Comparison of ENCODE assay signal across 13 cellular contexts in genomic region chr3:48435223-48435595, GRCh38. TPM values are rescaled to one million over a fixed set of nuclear protein-coding genes. Genes with fewer than 3 reads are reported as not detected.
DNase-seq lines count a peak whose midpoint lies in the region; ATAC-seq and TF ChIP-seq lines count a peak whose summit lies in the region.
"Had no signal": no experiment of that assay in that cellular context is flagged by ENCODE, and none has a peak within 500 bp of the region (broad histone marks: within the 10 kb centered on the region; RNA-seq: fewer than 3 reads in every experiment).

No MANE protein-coding gene starts in this region.

- H2AK5ac ChIP-seq in trophoblast cell (ENCODE audit: low read length) = no peak overlapping the region

- H3K79me2 ChIP-seq in trophoblast cell (ENCODE audit: control insufficient read depth, insufficient read depth, low read length, poor library complexity) = peaks cover 1% of the 10 kb centered on the region

- no peak for ATAC-seq in Right ventricle myocardium superior (ENCODE audit: poor library complexity)
- no peak for ATAC-seq in upper lobe of right lung
- no peak for ATAC-seq in HG02852 (IDR thresholded peaks at IDR 0.05; ENCODE audit: unreplicated experiment)

- H3K18ac ChIP-seq in trophoblast cell (ENCODE audit: low read length) = no peak overlapping the region

- no peak for TF ChIP-seq EP300 in esophagus muscularis mucosa (IDR thresholded peaks at IDR 0.05)

- H3K14ac ChIP-seq in trophoblast cell (ENCODE audit: low read length) = no peak overlapping the region

- H2BK12ac ChIP-seq in trophoblast cell (ENCODE audit: low read length) = peak overlapping the region; percentile 45

- peak overlapping the region; percentile 57 for H3K27ac ChIP-seq in left ventricle myocardium inferior (replicated peaks)
- peak overlapping the region; percentile 93 to 99 (median 98) for H3K27ac ChIP-seq in esophagus muscularis mucosa (replicated peaks in 1 of 4)
- H3K27ac ChIP-seq in trophoblast cell (ENCODE audit: low read depth, low read length) = no peak overlapping the region
- H3K27ac ChIP-seq in upper lobe of right lung = peak overlapping the region; percentile 70
- H3K27ac ChIP-seq: gastrocnemius medialis, SK-N-MC had no signal

- H3K27me3 ChIP-seq in left ventricle myocardium inferior (ENCODE audit: low read depth) = no peaks in the 10 kb centered on the region
- H3K27me3 ChIP-seq in esophagus muscularis mucosa = no peaks in the 10 kb centered on the region
- H3K27me3 ChIP-seq in trophoblast cell (ENCODE audit: insufficient read depth, low read length) = no peaks in the 10 kb centered on the region
- H3K27me3 ChIP-seq in upper lobe of right lung = no peaks in the 10 kb centered on the region
- H3K27me3 ChIP-seq: gastrocnemius medialis had no signal

- no peak overlapping the region for H4K8ac ChIP-seq in trophoblast cell (ENCODE audit: low read depth, low read length)

- peaks cover 9% of the 10 kb centered on the region for H3K79me1 ChIP-seq in trophoblast cell (ENCODE audit: low read length)

- no peak overlapping the region for H3K9ac ChIP-seq in trophoblast cell (ENCODE audit: low read length)

- no peak overlapping the region for H3K4me2 ChIP-seq in trophoblast cell (ENCODE audit: low read length)

- H2BK120ac ChIP-seq in trophoblast cell (ENCODE audit: insufficient read depth, low read length, poor library complexity) = no peak overlapping the region

- DNase-seq in left ventricle myocardium inferior (no peak), Right ventricle myocardium superior (no peak), esophagus muscularis mucosa (ENCODE audit: extremely low spot score) (no peak), trophoblast cell (no peak), upper lobe of right lung (no peak), SIG-M5 treated with dmso at 0.1 percent for 504 hours (lab: John Stamatoyannopoulos, UW; ENCODE audit: unreplicated experiment) (no peak), anterior cingulate cortex (lab: John Stamatoyannopoulos, UW) (no peak)
- DNase-seq: activated CD4-positive, alpha-beta T cell treated with anti-CD3 and anti-CD28 coated beads, Interleukin-2, amount 10 ng/mL, durations not matched to agents 24 days and 14 days; gastrocnemius medialis; stimulated activated CD4-positive, alpha-beta T cell treated with anti-CD3 and anti-CD28 coated beads, Interleukin-1b, Interleukin-23, amount 100 ng/mL, for 48 hours had no signal

- no peak overlapping the region for H3K23ac ChIP-seq in trophoblast cell (ENCODE audit: low read length)

- peaks cover 34% of the 10 kb centered on the region for H3K4me1 ChIP-seq in left ventricle myocardium inferior
- peaks cover 40 to 70% (median 67%) of the 10 kb centered on the region in 4 donors for H3K4me1 ChIP-seq in esophagus muscularis mucosa
- peaks cover 30 to 33% of the 10 kb centered on the region in 2 experiments for H3K4me1 ChIP-seq in trophoblast cell (ENCODE audit: control insufficient read depth in 1 of 2, insufficient read depth in 2 of 2, low read length in 2 of 2)
- H3K4me1 ChIP-seq in upper lobe of right lung = peaks cover 24% of the 10 kb centered on the region

- H3K36me3 ChIP-seq in left ventricle myocardium inferior (peaks cover 15% of the 10 kb centered on the region), esophagus muscularis mucosa (peaks cover 0 to 17% (median 14%) of the 10 kb centered on the region in 4 donors), trophoblast cell (ENCODE audit: control insufficient read depth in 1 of 2, insufficient read depth in 2 of 2, low read length in 2 of 2) (peaks cover 14 to 19% of the 10 kb centered on the region in 2 experiments), upper lobe of right lung (peaks cover 14% of the 10 kb centered on the region)
- H3K36me3 ChIP-seq: gastrocnemius medialis had no signal

- 91% methylated on average over 4 of the region's 4 CpGs for WGBS in esophagus muscularis mucosa
- WGBS in trophoblast cell (ENCODE audit: extremely low coverage, insufficient coverage, insufficient read length) = no CpG with 5 or more reads among the region's 4 CpGs

- no peak overlapping the region for H2BK5ac ChIP-seq in trophoblast cell (ENCODE audit: low read depth, low read length, poor library complexity)

- no peak overlapping the region for H3K4ac ChIP-seq in trophoblast cell (ENCODE audit: low read depth, low read length)

- TF ChIP-seq CTCF in left ventricle myocardium inferior (IDR thresholded peaks at IDR 0.05; ENCODE audit: borderline replicate concordance) (no peak), esophagus muscularis mucosa (IDR thresholded peaks at IDR 0.05) (no peak), upper lobe of right lung (IDR thresholded peaks at IDR 0.05) (no peak)

- H3K4me3 ChIP-seq in left ventricle myocardium inferior (no peak overlapping the region), esophagus muscularis mucosa (no peak overlapping the region), trophoblast cell (ENCODE audit: low read depth, low read length) (no peak overlapping the region), upper lobe of right lung (no peak overlapping the region)
- H3K4me3 ChIP-seq: gastrocnemius medialis, SK-N-MC had no signal

- TF ChIP-seq POLR2A in esophagus muscularis mucosa (IDR thresholded peaks at IDR 0.05; ENCODE audit: low read depth) = no peak

- peak overlapping the region; percentile 22 for H4K91ac ChIP-seq in trophoblast cell (ENCODE audit: low read depth, low read length)

- H4K12ac ChIP-seq in trophoblast cell (ENCODE audit: low read depth, low read length) = no peak overlapping the region

- intact Hi-C loops in left ventricle myocardium inferior (cut with micrococcal nuclease) = loop anchor here (5.0 to 10.0 kb wide), 2 partner anchors 33 to 160 kb away; no protein-coding TSS in a partner anchor
- intact Hi-C loops in Right ventricle myocardium superior (cut with DNase I) = loop anchor here (5.0 kb wide), 1 partner anchor 163 kb away; no protein-coding TSS in a partner anchor
- intact Hi-C loops in esophagus muscularis mucosa (cut with DNase I) = loop anchor here (1.0 kb wide), 1 partner anchor 34 kb away; no protein-coding TSS in a partner anchor
- intact Hi-C loops in upper lobe of right lung (cut with DNase I) = loop anchor here (5.0 kb wide), 2 partner anchors 33 to 203 kb away; no protein-coding TSS in a partner anchor

- no peak overlapping the region for H2AFZ ChIP-seq in trophoblast cell (ENCODE audit: insufficient read depth, low read length, poor library complexity)

- H3K9me3 ChIP-seq in left ventricle myocardium inferior (replicated peaks) = no peaks in the 10 kb centered on the region
- H3K9me3 ChIP-seq in esophagus muscularis mucosa = no peaks in the 10 kb centered on the region
- H3K9me3 ChIP-seq in trophoblast cell (ENCODE audit: insufficient read depth, low read depth, low read length) = no peaks in the 10 kb centered on the region
- no peaks in the 10 kb centered on the region for H3K9me3 ChIP-seq in upper lobe of right lung
- H3K9me3 ChIP-seq: gastrocnemius medialis had no signal

RNA-seq across cellular contexts. Expression of gene CCDC51, which starts 4.7 kb away (rescaled TPM):
- total RNA-seq in left ventricle myocardium inferior = 13.9 TPM
- total RNA-seq in Right ventricle myocardium superior = 11.9 TPM
- 10 to 100 TPM; 15.6 to 26.6 (median 23.0) TPM for total RNA-seq in esophagus muscularis mucosa
- 11.1 and 11.5 TPM in 2 replicates for polyA plus RNA-seq in trophoblast cell (2013)
- 11.4 TPM for total RNA-seq in upper lobe of right lung

RNA-seq across cellular contexts. Expression of gene TMA7, which starts 4.8 kb away (rescaled TPM):
- total RNA-seq in left ventricle myocardium inferior (258 TPM), Right ventricle myocardium superior (237 TPM), esophagus muscularis mucosa (100 to 1,000 TPM; 167 to 270 (median 205) TPM), upper lobe of right lung (169 TPM)
- 586 and 607 TPM in 2 replicates for polyA plus RNA-seq in trophoblast cell (2013)

RNA-seq across cellular contexts. Expression of gene PLXNB1, which starts 5.3 kb away (rescaled TPM):
- total RNA-seq in left ventricle myocardium inferior (42.6 TPM), Right ventricle myocardium superior (51.3 TPM), esophagus muscularis mucosa (100 to 1,000 TPM; 120 to 200 (median 152) TPM), upper lobe of right lung (103 TPM)
- 48.1 and 50.4 TPM in 2 replicates for polyA plus RNA-seq in trophoblast cell (2013)
- polyA plus RNA-seq: IgD-negative memory B cell had no signal

RNA-seq across cellular contexts. Expression of gene ATRIP, which starts 11.3 kb away (rescaled TPM):
- 4.3 TPM for total RNA-seq in left ventricle myocardium inferior
- total RNA-seq in Right ventricle myocardium superior = 3.2 TPM
- total RNA-seq in esophagus muscularis mucosa = 1 to 10 TPM; 4.2 to 8.5 (median 5.3) TPM
- polyA plus RNA-seq in trophoblast cell (2013) = 9.1 and 9.8 TPM in 2 replicates
- total RNA-seq in upper lobe of right lung = 5.3 TPM
